ENCODE assay signal across 1 cellular context in the genomic region with DNA sequence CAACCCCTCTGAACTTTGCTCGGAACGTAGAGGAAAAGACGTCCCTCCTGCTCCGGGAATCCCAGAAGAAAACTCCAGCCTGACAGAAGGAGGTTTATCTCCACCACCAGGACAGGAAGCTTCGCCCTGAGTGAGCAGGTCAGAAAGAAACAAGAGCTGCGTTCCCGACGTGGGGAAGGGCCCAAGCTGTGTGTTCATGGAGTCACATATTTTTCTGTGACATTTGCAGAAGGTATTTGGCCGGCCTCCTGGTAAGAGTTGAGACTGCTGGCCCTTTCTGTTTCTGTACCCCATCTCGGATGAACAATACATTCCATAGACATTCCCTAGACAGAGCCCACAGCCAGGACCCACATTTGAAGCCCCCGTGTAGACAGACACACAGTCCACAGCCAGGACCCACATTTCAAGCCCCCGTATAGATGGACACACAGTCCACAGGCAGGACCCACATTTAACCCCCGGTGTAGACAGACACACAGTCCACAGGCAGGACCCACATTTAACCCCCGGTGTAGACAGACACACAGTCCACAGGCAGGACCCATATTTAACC.
TF ChIP-seq lines count a peak whose summit lies in the region.

No MANE protein-coding gene starts in this region.

TF ChIP-seq in H1, 55 proteins besides CTCF, POLR2A, EP300 and RAD21 (continued from another document):
- TF ChIP-seq, protein P1, sequence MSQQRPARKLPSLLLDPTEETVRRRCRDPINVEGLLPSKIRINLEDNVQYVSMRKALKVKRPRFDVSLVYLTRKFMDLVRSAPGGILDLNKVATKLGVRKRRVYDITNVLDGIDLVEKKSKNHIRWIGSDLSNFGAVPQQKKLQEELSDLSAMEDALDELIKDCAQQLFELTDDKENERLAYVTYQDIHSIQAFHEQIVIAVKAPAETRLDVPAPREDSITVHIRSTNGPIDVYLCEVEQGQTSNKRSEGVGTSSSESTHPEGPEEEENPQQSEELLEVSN (IDR thresholded peaks at IDR 0.05): no peak
- TF ChIP-seq TEAD4 (IDR thresholded peaks at IDR 0.05; ENCODE audit: low read depth, low read length) (no peak), TAF1 (IDR thresholded peaks at IDR 0.05; ENCODE audit: low read depth, low read length) (no peak), EGR1 (IDR thresholded peaks at IDR 0.05; ENCODE audit: borderline replicate concordance, low read depth, low read length) (no peak), JUND (IDR thresholded peaks at IDR 0.05; ENCODE audit: low read length) (no peak), SP2 (IDR thresholded peaks at IDR 0.05; ENCODE audit: low read length) (no peak), POLR2AphosphoS5 (IDR thresholded peaks at IDR 0.05; ENCODE audit: low read depth, low read length) (no peak), CHD2 (IDR thresholded peaks at IDR 0.05; ENCODE audit: low read length) (no peak), POU5F1 (IDR thresholded peaks at IDR 0.05; ENCODE audit: low read depth, low read length) (no peak), CTBP2 (IDR thresholded peaks at IDR 0.05; ENCODE audit: borderline replicate concordance, insufficient read depth, insufficient read length, low read length) (no peak)
- TF ChIP-seq, protein P2, sequence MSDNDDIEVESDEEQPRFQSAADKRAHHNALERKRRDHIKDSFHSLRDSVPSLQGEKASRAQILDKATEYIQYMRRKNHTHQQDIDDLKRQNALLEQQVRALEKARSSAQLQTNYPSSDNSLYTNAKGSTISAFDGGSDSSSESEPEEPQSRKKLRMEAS (IDR thresholded peaks at IDR 0.05): no peak
